26 cellular contexts compared by ENCODE assay signal in genomic region chr16:13101828-13102227, GRCh38.
DNase-seq lines count a peak whose midpoint lies in the region; ATAC-seq and TF ChIP-seq lines count a peak whose summit lies in the region.
"Had no signal": no experiment of that assay in that cellular context is flagged by ENCODE, and none has a peak within 500 bp of the region (broad histone marks: within the 10 kb centered on the region; RNA-seq: fewer than 3 reads in every experiment).

No MANE protein-coding gene starts in this region.

- H3K9me3 ChIP-seq in gastroesophageal sphincter, result peaks cover 0 to 23% (median 0%) of the 10 kb centered on the region in 3 donors
- H3K9me3 ChIP-seq in sigmoid colon, result peaks cover 0 to 4% (median 3%) of the 10 kb centered on the region in 4 donors
- peaks cover 0 to 16% (median 1%) of the 10 kb centered on the region in 4 donors for H3K9me3 ChIP-seq in tibial nerve
- no peaks in the 10 kb centered on the region for H3K9me3 ChIP-seq in hepatocyte (ENCODE audit: low read depth)

- ATAC-seq in WTC11 (peak; percentile 59; the same call in 1 of the 2 replicates), gastroesophageal sphincter (no peak)
- ATAC-seq: GM12878 had no signal

- H3K9me3 Mint-ChIP-seq in WTC11 (peaks cover 24% of the 10 kb centered on the region), osteocyte (ENCODE audit: unreplicated experiment) (peaks cover 52% of the 10 kb centered on the region)

- TF ChIP-seq POLR2A in gastroesophageal sphincter (IDR thresholded peaks at IDR 0.05), result no peak
- TF ChIP-seq POLR2A in sigmoid colon (IDR thresholded peaks at IDR 0.05), result no peak
- TF ChIP-seq POLR2A in tibial nerve (IDR thresholded peaks at IDR 0.05), result no peak

- H3K36me3 ChIP-seq in gastroesophageal sphincter, result no peaks in the 10 kb centered on the region
- H3K36me3 ChIP-seq in sigmoid colon, result no peaks in the 10 kb centered on the region
- H3K36me3 ChIP-seq in tibial nerve, result no peaks in the 10 kb centered on the region
- no peaks in the 10 kb centered on the region for H3K36me3 ChIP-seq in hepatocyte (replicated peaks; ENCODE audit: insufficient read depth, low read depth)
- H3K36me3 ChIP-seq: BE2C, BLaER1 had no signal

- WGBS in gastroesophageal sphincter (ENCODE audit: low coverage in 1 of 2), 2 donors, result no CpG with 5 or more reads among the region's 3 CpGs
- WGBS in sigmoid colon, 2 donors, result 64 to 76% methylated on average over 3 of the region's 3 CpGs
- WGBS in tibial nerve, 2 donors, result 79 to 85% methylated on average over 3 of the region's 3 CpGs
- 74% methylated on average over 3 of the region's 3 CpGs for WGBS in hepatocyte (ENCODE audit: low lambda C conversion rate, missing lambda C conversion rate)

- no peak overlapping the region for H3K4me3 ChIP-seq in gastroesophageal sphincter
- H3K4me3 ChIP-seq in sigmoid colon, result no peak overlapping the region
- no peak overlapping the region for H3K4me3 ChIP-seq in tibial nerve
- H3K4me3 ChIP-seq in hepatocyte, result no peak overlapping the region
- H3K4me3 ChIP-seq: BLaER1, GM12878 had no signal

- POLR2A ChIA-PET in WTC11 (lab: Charles Lee), result no interaction called here

- H3K36me3 Mint-ChIP-seq in WTC11 (peaks cover 17% of the 10 kb centered on the region), osteocyte (ENCODE audit: unreplicated experiment) (no peaks in the 10 kb centered on the region)
- H3K36me3 Mint-ChIP-seq: CD14-positive monocyte; CD4-positive, alpha-beta memory T cell; CD4-positive, CD25-positive, alpha-beta regulatory T cell had no signal

- H3K27ac ChIP-seq in gastroesophageal sphincter, result peak overlapping the region in 3 of 4 donors; percentile 17 to 41 (median 31)
- peak overlapping the region in 3 of 4 donors; percentile 38 to 43 (median 42) for H3K27ac ChIP-seq in sigmoid colon
- no peak overlapping the region for H3K27ac ChIP-seq in tibial nerve
- H3K27ac ChIP-seq in hepatocyte, result no peak overlapping the region
- H3K27ac ChIP-seq: BLaER1 had no signal

- intact Hi-C loops in sigmoid colon (cut with DNase I), result no loop called here

- no peaks in the 10 kb centered on the region for H3K9me2 ChIP-seq in hepatocyte (replicated peaks; ENCODE audit: insufficient read depth)

- TF ChIP-seq EP300 in gastroesophageal sphincter (IDR thresholded peaks at IDR 0.05), result no peak
- TF ChIP-seq EP300 in sigmoid colon (IDR thresholded peaks at IDR 0.05), result no peak
- TF ChIP-seq EP300 in tibial nerve (IDR thresholded peaks at IDR 0.05), result no peak

- no peak for DNase-seq in WTC11 (ENCODE audit: low spot score)
- peak; percentile 25 for DNase-seq in iPS DF 19.7 (ENCODE audit: low read depth, low spot score)
- no peak for DNase-seq in sigmoid colon
- DNase-seq in tibial nerve (ENCODE audit: low spot score in 2 of 2), result no peak
- no peak for DNase-seq in activated CD4-positive, CD25-positive, alpha-beta regulatory T cell treated with anti-CD3 and anti-CD28 coated beads, Interleukin-2, amount 50 U/mL, for 72 hours
- DNase-seq in osteocyte (ENCODE audit: extremely low spot score, unreplicated experiment), result no peak
- DNase-seq in hepatocyte (ENCODE audit: low spot score), result no peak
- DNase-seq: 8988T; ACHN; BE2C; C1 segment of cervical spinal cord; CD4-positive, alpha-beta memory T cell; CD4-positive, CD25-positive, alpha-beta regulatory T cell; CD8-positive, alpha-beta memory T cell; COR-L47; DMS 273 treated with DMSO at 0.1 percent for 48 hours; DMS153; DMS53; DMS79; DND-41; EL; GDM1 had no signal

- no peak overlapping the region for H3K4me2 ChIP-seq in hepatocyte
- H3K4me2 ChIP-seq: BLaER1 had no signal

- H3K27me3 Mint-ChIP-seq in WTC11 (ENCODE audit: low read depth) (no peaks in the 10 kb centered on the region), osteocyte (ENCODE audit: unreplicated experiment) (no peaks in the 10 kb centered on the region)
- H3K27me3 Mint-ChIP-seq: CD4-positive, alpha-beta memory T cell; CD4-positive, CD25-positive, alpha-beta regulatory T cell had no signal

- H3K27me3 ChIP-seq in gastroesophageal sphincter (no peaks in the 10 kb centered on the region), sigmoid colon (no peaks in the 10 kb centered on the region), tibial nerve (no peaks in the 10 kb centered on the region), hepatocyte (no peaks in the 10 kb centered on the region)
- H3K27me3 ChIP-seq: BE2C, BLaER1 had no signal

- no peak overlapping the region for H2AFZ ChIP-seq in hepatocyte

- H3K27ac Mint-ChIP-seq in WTC11 (no peak overlapping the region), osteocyte (ENCODE audit: unreplicated experiment) (no peak overlapping the region)
- H3K27ac Mint-ChIP-seq: CD14-positive monocyte; CD4-positive, alpha-beta memory T cell; CD4-positive, CD25-positive, alpha-beta regulatory T cell; CD8-positive, alpha-beta memory T cell had no signal

- no peaks in the 10 kb centered on the region for H3K4me1 ChIP-seq in gastroesophageal sphincter
- no peaks in the 10 kb centered on the region for H3K4me1 ChIP-seq in sigmoid colon
- H3K4me1 ChIP-seq in tibial nerve, result no peaks in the 10 kb centered on the region
- no peaks in the 10 kb centered on the region for H3K4me1 ChIP-seq in hepatocyte (ENCODE audit: insufficient read depth)
- H3K4me1 ChIP-seq: BE2C, BLaER1 had no signal

- H3K79me2 ChIP-seq in hepatocyte, result no peaks in the 10 kb centered on the region

- TF ChIP-seq CTCF in WTC11 (IDR thresholded peaks at IDR 0.05) (no peak), gastroesophageal sphincter (IDR thresholded peaks at IDR 0.05) (no peak), sigmoid colon (IDR thresholded peaks at IDR 0.05) (no peak), tibial nerve (IDR thresholded peaks at IDR 0.05) (no peak), osteocyte (IDR thresholded peaks at IDR 0.05) (no peak), hepatocyte (IDR thresholded peaks at IDR 0.05; ENCODE audit: poor library complexity) (no peak)

- H3K4me1 Mint-ChIP-seq in WTC11, result peaks cover 40% of the 10 kb centered on the region
- no peaks in the 10 kb centered on the region for H3K4me1 Mint-ChIP-seq in osteocyte (ENCODE audit: unreplicated experiment)
- H3K4me1 Mint-ChIP-seq: CD14-positive monocyte; CD4-positive, alpha-beta memory T cell; CD4-positive, CD25-positive, alpha-beta regulatory T cell; CD8-positive, alpha-beta memory T cell had no signal

- CTCF ChIA-PET in WTC11 (lab: Charles Lee), result no interaction called here

- H4K20me1 ChIP-seq in hepatocyte (ENCODE audit: insufficient read depth, poor library complexity, severe bottlenecking), result no peaks in the 10 kb centered on the region
- H4K20me1 ChIP-seq: BLaER1 had no signal

- H3K4me3 Mint-ChIP-seq in WTC11 (no peak overlapping the region), osteocyte (ENCODE audit: unreplicated experiment) (no peak overlapping the region)
- H3K4me3 Mint-ChIP-seq: CD14-positive monocyte; CD4-positive, alpha-beta memory T cell; CD4-positive, CD25-positive, alpha-beta regulatory T cell; CD8-positive, alpha-beta memory T cell had no signal

TF ChIP-seq in WTC11, 78 proteins besides CTCF, POLR2A, EP300 and RAD21:
- TF ChIP-seq CBFB (CRISPR knock-in tag; IDR thresholded peaks at IDR 0.05; ENCODE audit: low read depth) (no peak), E2F4 (CRISPR knock-in tag; IDR thresholded peaks at IDR 0.05; ENCODE audit: borderline replicate concordance, low read depth) (no peak), FOXK1 (CRISPR knock-in tag; IDR thresholded peaks at IDR 0.05) (0 out of 2 replicates have a peak, but pooled peaks have one; percentile 26)

Comparison
In these comparisons a context has a peak if more than half of its experiments do, and no peak if none do; other contexts are left out.
1. H3K27ac ChIP-seq: peak in gastroesophageal sphincter (3 of 4) and sigmoid colon (3 of 4); none in tibial nerve (0 of 4) and hepatocyte (single experiment).